Comparison of ENCODE assay signal across 8 cellular contexts in genomic region chr5:102762095-102762534, GRCh38. TPM values are rescaled to one million over a fixed set of nuclear protein-coding genes. Genes with fewer than 3 reads are reported as not detected.
DNase-seq lines count a peak whose midpoint lies in the region; ATAC-seq and TF ChIP-seq lines count a peak whose summit lies in the region.

No MANE protein-coding gene starts in this region.

- H3K9me3 Mint-ChIP-seq in activated naive CD8-positive, alpha-beta T cell treated with anti-CD3 and anti-CD28 coated beads, Interleukin-2, amount 10 ng/mL, durations not matched to agents 7 days and 5 days, result no peaks in the 10 kb centered on the region
- H3K9me3 Mint-ChIP-seq in natural killer cell, result no peaks in the 10 kb centered on the region

- DNase-seq in EH (ENCODE audit: low read depth), result peak; percentile 54
- no peak for DNase-seq in activated naive CD8-positive, alpha-beta T cell treated with anti-CD3 and anti-CD28 coated beads, Interleukin-2, amount 10 ng/mL, durations not matched to agents 7 days and 5 days
- DNase-seq in natural killer cell, result no peak
- DNase-seq in germinal center (ENCODE audit: low spot score), result no peak
- DNase-seq in stimulated activated CD4-positive, alpha-beta T cell treated with anti-CD3 and anti-CD28 coated beads, Interleukin-2, amount 100 ng/mL, for 24 hours, result no peak
- DNase-seq in KBM-7, result no peak

- POLR2A ChIA-PET in activated naive CD8-positive, alpha-beta T cell treated with anti-CD3 and anti-CD28 coated beads, Interleukin-2, amount 10 ng/mL, durations not matched to agents 7 days and 5 days (lab: Charles Lee), result interaction anchor here (2.6 kb wide), 1 partner anchor 357 kb away, joined by 9 read pairs; the partner anchor contains the start of genes GIN1 and PPIP5K2

- H3K4me1 Mint-ChIP-seq in activated naive CD8-positive, alpha-beta T cell treated with anti-CD3 and anti-CD28 coated beads, Interleukin-2, amount 10 ng/mL, durations not matched to agents 7 days and 5 days, result peaks cover 54% of the 10 kb centered on the region
- peaks cover 50 to 56% of the 10 kb centered on the region in 2 donors for H3K4me1 Mint-ChIP-seq in natural killer cell

- peaks cover 3% of the 10 kb centered on the region for H3K36me3 Mint-ChIP-seq in activated naive CD8-positive, alpha-beta T cell treated with anti-CD3 and anti-CD28 coated beads, Interleukin-2, amount 10 ng/mL, durations not matched to agents 7 days and 5 days
- no peaks in the 10 kb centered on the region for H3K36me3 Mint-ChIP-seq in natural killer cell

- no peaks in the 10 kb centered on the region for H3K27me3 Mint-ChIP-seq in activated naive CD8-positive, alpha-beta T cell treated with anti-CD3 and anti-CD28 coated beads, Interleukin-2, amount 10 ng/mL, durations not matched to agents 7 days and 5 days
- H3K27me3 Mint-ChIP-seq in natural killer cell (ENCODE audit: low read depth in 2 of 2), result no peaks in the 10 kb centered on the region

- intact Hi-C loops in natural killer cell (cut with micrococcal nuclease), result no loop called here

- TF ChIP-seq CTCF in natural killer cell (IDR thresholded peaks at IDR 0.05), result no peak

- ATAC-seq in GM19438 (IDR thresholded peaks at IDR 0.05; ENCODE audit: low read depth, unreplicated experiment) (peak; percentile 84), HG03342 (IDR thresholded peaks at IDR 0.05; ENCODE audit: unreplicated experiment) (peak; percentile 76), natural killer cell (peak in 1 of 3 donors; percentile 55)
- peak; percentile 66 for ATAC-seq in activated naive CD8-positive, alpha-beta T cell treated with anti-CD3 and anti-CD28 coated beads, Interleukin-2, amount 10 ng/mL, durations not matched to agents 7 days and 5 days (ENCODE audit: low read depth)

- peak overlapping the region; percentile 79 for H3K27ac Mint-ChIP-seq in activated naive CD8-positive, alpha-beta T cell treated with anti-CD3 and anti-CD28 coated beads, Interleukin-2, amount 10 ng/mL, durations not matched to agents 7 days and 5 days
- H3K27ac Mint-ChIP-seq in natural killer cell, result peak overlapping the region; percentile 3 to 10

- in situ Hi-C loops in KBM-7 (cut with MboI; ENCODE audit: low pct_unique_long_range_greater_than_20kb, low sequenced_read_pairs), result no loop called here

- H3K4me3 Mint-ChIP-seq in activated naive CD8-positive, alpha-beta T cell treated with anti-CD3 and anti-CD28 coated beads, Interleukin-2, amount 10 ng/mL, durations not matched to agents 7 days and 5 days, result peak overlapping the region; percentile 73
- peak overlapping the region; percentile 14 for H3K4me3 Mint-ChIP-seq in natural killer cell

RNA-seq across cellular contexts. Expression of gene PAM, which starts 7.0 kb away (rescaled TPM):
- total RNA-seq in activated naive CD8-positive, alpha-beta T cell treated with anti-CD3 and anti-CD28 coated beads, Interleukin-2, amount 10 ng/mL, durations not matched to agents 7 days and 5 days, result 10 to 100 TPM; 28.5 to 31.2 TPM
- total RNA-seq in natural killer cell, result 10 to 100 TPM; 67.6 to 79.9 (median 75.3) TPM
